In genomic region chr22:21985214-21985613, GRCh38 we compare ENCODE assay signal across 19 cellular contexts. TPM values are rescaled to one million over a fixed set of nuclear protein-coding genes. Genes with fewer than 3 reads are reported as not detected.
DNase-seq lines count a peak whose midpoint lies in the region; ATAC-seq, FAIRE-seq and TF ChIP-seq lines count a peak whose summit lies in the region.
"Had no signal": no experiment of that assay in that cellular context is flagged by ENCODE, and none has a peak within 500 bp of the region (broad histone marks: within the 10 kb centered on the region; RNA-seq: fewer than 3 reads in every experiment).

No MANE protein-coding gene starts in this region.

- no peaks in the 10 kb centered on the region for H3K9me1 ChIP-seq in endothelial cell of umbilical vein (replicated peaks; ENCODE audit: control insufficient read depth, extremely low read depth, insufficient read depth, low read length)

- H3K9me3 ChIP-seq in OCI-LY3 (ENCODE audit: insufficient read depth, low read length) (no peaks in the 10 kb centered on the region), endothelial cell of umbilical vein (replicated peaks; ENCODE audit: control insufficient read depth, insufficient read depth, low read length) (no peaks in the 10 kb centered on the region)
- H3K9me3 ChIP-seq: Caco-2 had no signal

- dilution Hi-C loops in endothelial cell of umbilical vein (cut with MboI; ENCODE audit: extremely low pct_ligation_motif_present, low sequenced_read_pairs), result no loop called here

- H3K9me2 ChIP-seq in GM23338 (ENCODE audit: insufficient read depth), result no peaks in the 10 kb centered on the region

- BruUV-seq in endothelial cell of umbilical vein (replicated peaks; lab: Mats Ljungman, UMichigan), result no TSS peak

- H4K20me1 ChIP-seq in GM23338 (replicated peaks; ENCODE audit: insufficient read depth) (peaks cover 10% of the 10 kb centered on the region), OCI-LY3 (ENCODE audit: insufficient read depth, low read length) (no peaks in the 10 kb centered on the region), endothelial cell of umbilical vein (replicated peaks; ENCODE audit: control insufficient read depth, extremely low read depth, insufficient read depth, low read length) (no peaks in the 10 kb centered on the region)

- H3K4me2 ChIP-seq in GM23338, result no peak overlapping the region
- no peak overlapping the region for H3K4me2 ChIP-seq in OCI-LY3 (ENCODE audit: low read length)
- H3K4me2 ChIP-seq in endothelial cell of umbilical vein (ENCODE audit: insufficient read depth, low read length), result no peak overlapping the region
- H3K4me2 ChIP-seq: PC-9 had no signal

- H3K79me2 ChIP-seq in GM23338 (replicated peaks; ENCODE audit: insufficient read depth) (peaks cover 20% of the 10 kb centered on the region), OCI-LY3 (ENCODE audit: low read length) (peaks cover 25% of the 10 kb centered on the region), endothelial cell of umbilical vein (ENCODE audit: control insufficient read depth, insufficient read depth, low read length) (peaks cover 22% of the 10 kb centered on the region)

- H3K9me3 Mint-ChIP-seq in GM23338 (no peaks in the 10 kb centered on the region), immature natural killer cell (no peaks in the 10 kb centered on the region)
- H3K9me3 Mint-ChIP-seq: CD4-positive, CD25-positive, alpha-beta regulatory T cell had no signal

- H3K4me3 ChIP-seq in GM23338 (no peak overlapping the region), OCI-LY3 (ENCODE audit: low read length) (no peak overlapping the region), endothelial cell of umbilical vein (replicated peaks in 1 of 3; ENCODE audit: insufficient read depth in 1 of 3, low read depth in 1 of 3, low read length in 3 of 3) (no peak overlapping the region)
- H3K4me3 ChIP-seq: PC-9 had no signal

- TF ChIP-seq POLR2A in endothelial cell of umbilical vein (IDR thresholded peaks at IDR 0.05; ENCODE audit: low read depth, low read length), result no peak

- CTCF ChIA-PET in endothelial cell of umbilical vein (lab: Charles Lee), result interaction anchor here (0.8 to 1.9 kb wide), 9 partner anchors 8 to 210 kb away, joined by 3 to 8 read pairs (median 4); no protein-coding TSS in a partner anchor

- H3K4me1 ChIP-seq in GM23338 (ENCODE audit: insufficient read depth) (peaks cover 3% of the 10 kb centered on the region; the same call in 1 of the 2 replicates), OCI-LY3 (ENCODE audit: low read length) (peaks cover 10% of the 10 kb centered on the region), endothelial cell of umbilical vein (ENCODE audit: control insufficient read depth, extremely low read depth, insufficient read depth, low read length) (peaks cover 8% of the 10 kb centered on the region)

- DNase-seq in GM23338 (ENCODE audit: low spot score), result no peak
- DNase-seq in endothelial cell of umbilical vein (ENCODE audit: low read depth, low spot score), result no peak
- DNase-seq in posterior vena cava (ENCODE audit: low spot score), result peak; percentile 57
- DNase-seq in immature natural killer cell, result no peak
- DNase-seq: CD4-positive, CD25-positive, alpha-beta regulatory T cell; DMS153; NCI-H1694 treated with DMSO at 0.1 percent for 48 hours; NCI-H2081 treated with DMSO at 0.1 percent for 48 hours; NCI-H2171 treated with DMSO at 0.1 percent for 48 hours; NCI-H524 treated with DMSO at 0.1 percent for 48 hours; PC-9; SHP77 had no signal

- TF ChIP-seq CTCF in GM23338 (conservative IDR thresholded peaks at IDR 0.05; ENCODE audit: low read depth in 2 of 2) (no peak), OCI-LY3 (IDR thresholded peaks at IDR 0.05; ENCODE audit: low read depth, low read length) (no peak), endothelial cell of umbilical vein (IDR thresholded peaks at IDR 0.05; ENCODE audit: extremely low read depth in 1 of 2, insufficient read depth in 1 of 2, low read depth in 1 of 2, low read length in 2 of 2) (no peak)

- H3K27me3 ChIP-seq in GM23338 (ENCODE audit: insufficient read depth), result peaks cover 67% of the 10 kb centered on the region
- H3K27me3 ChIP-seq in OCI-LY3 (ENCODE audit: low read depth, low read length), result peaks cover 6% of the 10 kb centered on the region; the same call in 1 of the 2 replicates
- H3K27me3 ChIP-seq in endothelial cell of umbilical vein (ENCODE audit: control insufficient read depth in 2 of 2, insufficient read depth in 2 of 2, low read length in 2 of 2), result peaks cover 4 to 5% of the 10 kb centered on the region in 2 experiments

- ATAC-seq in GM23338 (no peak), HG03469 (IDR thresholded peaks at IDR 0.05; ENCODE audit: unreplicated experiment) (no peak), HG03097 (IDR thresholded peaks at IDR 0.05; ENCODE audit: low FRiP score, unreplicated experiment) (no peak), HG02588 (IDR thresholded peaks at IDR 0.05; ENCODE audit: unreplicated experiment) (no peak)

- H3K4me3 Mint-ChIP-seq in GM23338 (no peak overlapping the region), immature natural killer cell (no peak overlapping the region)
- H3K4me3 Mint-ChIP-seq: CD4-positive, CD25-positive, alpha-beta regulatory T cell had no signal

- intact Hi-C loops in endothelial cell of umbilical vein (cut with micrococcal nuclease), result no loop called here
- intact Hi-C loops in posterior vena cava (cut with DNase I), result no loop called here

- FAIRE-seq in endothelial cell of umbilical vein (lab: Jason Lieb, UNC), result no peak
- FAIRE-seq: GM12892, GM18507 had no signal

- no peaks in the 10 kb centered on the region; the same call in 1 of the 2 replicates for H3F3A ChIP-seq in GM23338 (replicated peaks; ENCODE audit: low read depth)

- H3K36me3 ChIP-seq in GM23338 (ENCODE audit: insufficient read depth) (no peaks in the 10 kb centered on the region), OCI-LY3 (replicated peaks; ENCODE audit: low read depth, low read length) (no peaks in the 10 kb centered on the region), endothelial cell of umbilical vein (ENCODE audit: control insufficient read depth in 2 of 2, extremely low read depth in 1 of 2, insufficient read depth in 2 of 2, low read length in 2 of 2) (no peaks in the 10 kb centered on the region)

- H3K4me1 Mint-ChIP-seq in GM23338, result peaks cover 6% of the 10 kb centered on the region
- H3K4me1 Mint-ChIP-seq in immature natural killer cell, result peaks cover 25 to 27% of the 10 kb centered on the region in 2 donors

- H3K27ac Mint-ChIP-seq in GM23338 (no peak overlapping the region), immature natural killer cell (no peak overlapping the region)
- H3K27ac Mint-ChIP-seq: CD4-positive, CD25-positive, alpha-beta regulatory T cell had no signal

- H3K27ac ChIP-seq in GM23338 (ENCODE audit: low read depth) (no peak overlapping the region), OCI-LY3 (ENCODE audit: low read length) (no peak overlapping the region), endothelial cell of umbilical vein (ENCODE audit: insufficient read depth, low read depth, low read length) (no peak overlapping the region)
- H3K27ac ChIP-seq: PC-9 had no signal

- H3K36me3 Mint-ChIP-seq in GM23338 (ENCODE audit: low read depth), result no peaks in the 10 kb centered on the region
- no peaks in the 10 kb centered on the region for H3K36me3 Mint-ChIP-seq in immature natural killer cell
- H3K36me3 Mint-ChIP-seq: CD4-positive, CD25-positive, alpha-beta regulatory T cell had no signal

- H2AFZ ChIP-seq in GM23338 (peak overlapping the region; percentile 59), OCI-LY3 (ENCODE audit: low read depth, low read length) (0 out of 2 replicates have a peak overlapping the region, but pooled peaks have one; percentile 48), endothelial cell of umbilical vein (ENCODE audit: low read depth, low read length) (peak overlapping the region; percentile 30)
- H2AFZ ChIP-seq: PC-9 had no signal

- H3K27me3 Mint-ChIP-seq in GM23338 (ENCODE audit: insufficient read depth, low read depth, poor library complexity) (peaks cover 39% of the 10 kb centered on the region), immature natural killer cell (ENCODE audit: low read depth in 3 of 3) (peaks cover 0 to 2% (median 0%) of the 10 kb centered on the region in 3 donors)
- H3K27me3 Mint-ChIP-seq: CD4-positive, CD25-positive, alpha-beta regulatory T cell had no signal

- H3K9ac ChIP-seq in OCI-LY3 (ENCODE audit: low read length) (no peak overlapping the region), endothelial cell of umbilical vein (replicated peaks; ENCODE audit: extremely low read depth, insufficient read depth, low read length) (no peak overlapping the region)

- POLR2A ChIA-PET in endothelial cell of umbilical vein (lab: Charles Lee), result no interaction called here

TF ChIP-seq in GM23338, 12 proteins besides CTCF, POLR2A, EP300 and RAD21 (continues in another document):
- TF ChIP-seq EZH2 (IDR thresholded peaks at IDR 0.05; ENCODE audit: low read depth, unreplicated experiment), result no peak

RNA-seq across cellular contexts. Expression of gene TOP3B, which starts 2.6 kb away (rescaled TPM):
- 53.5 and 77.7 TPM in 2 replicates for total RNA-seq in GM23338 (2014; rRNA removed; shearing (Covaris generic))
- polyA plus RNA-seq in GM23338 (2016; fragmentation: Nextera tagmentation; extraction: Ambion mirVana), result 32.7 and 35.7 TPM in 2 replicates
- total RNA-seq in endothelial cell of umbilical vein, result 49.9 and 56.5 TPM in 2 replicates
- polyA plus RNA-seq in endothelial cell of umbilical vein, result 25.2 and 28.3 TPM in 2 replicates
- 11.4 and 15.4 TPM in 2 replicates for polyA plus RNA-seq in endothelial cell of umbilical vein (2011; cell fraction: cytosol; rRNA removed)
- polyA plus RNA-seq in endothelial cell of umbilical vein (2011; cell fraction: nucleus; rRNA removed), result 128 and 139 TPM in 2 replicates
- 20.7 and 28.7 TPM in 2 replicates for polyA plus RNA-seq in endothelial cell of umbilical vein (2012)
- 41.8 and 43.6 TPM in 2 replicates for polyA minus RNA-seq in endothelial cell of umbilical vein
- 12.7 TPM for polyA minus RNA-seq in endothelial cell of umbilical vein (2011; cell fraction: cytosol; rRNA and poly(A)+ RNA removed)
- 54.6 and 65.8 TPM in 2 replicates for polyA minus RNA-seq in endothelial cell of umbilical vein (2011; cell fraction: nucleus; rRNA and poly(A)+ RNA removed)
- total RNA-seq in posterior vena cava, result 10 to 100 TPM; 15.2 to 19.3 TPM
- 10 to 100 TPM in 1 of 3 donors, 1 to 10 TPM in 2; 8.4 to 17.2 (median 9.7) TPM for polyA plus RNA-seq in immature natural killer cell

RNA-seq across cellular contexts. Expression of gene PPM1F, which starts 32.6 kb away (rescaled TPM):
- total RNA-seq in GM23338 (2014; rRNA removed; shearing (Covaris generic)), result 22.7 and 29.3 TPM in 2 replicates
- polyA plus RNA-seq in GM23338 (2016; fragmentation: Nextera tagmentation; extraction: Ambion mirVana) (4.4 and 7.1 TPM in 2 replicates), endothelial cell of umbilical vein (107 and 110 TPM in 2 replicates), immature natural killer cell (10 to 100 TPM in 1 of 3 donors, 1 to 10 TPM in 2; 5.5 to 13.6 (median 8.0) TPM)
- total RNA-seq in endothelial cell of umbilical vein (171 and 178 TPM in 2 replicates), posterior vena cava (10 to 100 TPM; 39.4 to 55.8 TPM)
- polyA plus RNA-seq in endothelial cell of umbilical vein (2011; cell fraction: cytosol; rRNA removed), result 74.3 and 89.5 TPM in 2 replicates
- 164 and 168 TPM in 2 replicates for polyA plus RNA-seq in endothelial cell of umbilical vein (2011; cell fraction: nucleus; rRNA removed)
- polyA plus RNA-seq in endothelial cell of umbilical vein (2012), result 64.8 and 74.8 TPM in 2 replicates
- 76.9 and 83.9 TPM in 2 replicates for polyA minus RNA-seq in endothelial cell of umbilical vein
- 6.8 TPM for polyA minus RNA-seq in endothelial cell of umbilical vein (2011; cell fraction: cytosol; rRNA and poly(A)+ RNA removed)
- 36.8 and 45.7 TPM in 2 replicates for polyA minus RNA-seq in endothelial cell of umbilical vein (2011; cell fraction: nucleus; rRNA and poly(A)+ RNA removed)
